Comparison of ENCODE assay signal across 9 cellular contexts in genomic region chr12:54759751-54760150, GRCh38.
DNase-seq lines count a peak whose midpoint lies in the region; ATAC-seq, FAIRE-seq and TF ChIP-seq lines count a peak whose summit lies in the region.
"Had no signal": no experiment of that assay in that cellular context is flagged by ENCODE, and none has a peak within 500 bp of the region (broad histone marks: within the 10 kb centered on the region; RNA-seq: fewer than 3 reads in every experiment).

No MANE protein-coding gene starts in this region.

- no peak overlapping the region for H3K9ac ChIP-seq in SK-N-SH
- H3K9ac ChIP-seq: BLaER1 treated with 17β-estradiol and CSF1 and Interleukin-3, amounts not matched to agents 10 nM and 100 nM had no signal

- no peak for TF ChIP-seq EP300 in SK-N-SH (IDR thresholded peaks at IDR 0.05; ENCODE audit: borderline replicate concordance in 1 of 2, low read depth in 1 of 2, low read length in 1 of 2)

- H3K4me2 ChIP-seq in SK-N-SH = no peak overlapping the region
- H3K4me2 ChIP-seq: BLaER1 treated with 17β-estradiol and CSF1 and Interleukin-3, amounts not matched to agents 10 nM and 100 nM had no signal

- no peaks in the 10 kb centered on the region for H3K79me2 ChIP-seq in SK-N-SH (ENCODE audit: insufficient read depth)

- peak; percentile 22; the same call in 1 of the 2 replicates for TF ChIP-seq CTCF in SK-N-SH (IDR thresholded peaks at IDR 0.05)

- no peaks in the 10 kb centered on the region for H4K20me1 ChIP-seq in SK-N-SH (ENCODE audit: insufficient read depth)
- H4K20me1 ChIP-seq: BLaER1 treated with 17β-estradiol and CSF1 and Interleukin-3, amounts not matched to agents 10 nM and 100 nM had no signal

- peak overlapping the region in 1 of 2 experiments; percentile 43; a peak in 1 of 4 replicates for H3K4me3 ChIP-seq in SK-N-SH (ENCODE audit: low read depth in 2 of 2, low read length in 1 of 2)
- H3K4me3 ChIP-seq: BLaER1 treated with 17β-estradiol and CSF1 and Interleukin-3, amounts not matched to agents 10 nM and 100 nM had no signal

- peak; percentile 45 for TF ChIP-seq RAD21 in SK-N-SH (IDR thresholded peaks at IDR 0.05; ENCODE audit: low read length)

- H2AFZ ChIP-seq in SK-N-SH (ENCODE audit: low read depth) = no peak overlapping the region

- H3F3A ChIP-seq in SK-N-SH (replicated peaks; ENCODE audit: insufficient read depth) = no peaks in the 10 kb centered on the region

- WGBS in SK-N-SH (ENCODE audit: low lambda C conversion rate) = 0% methylated on average over 1 of the region's 1 CpG

- no peak for FAIRE-seq in HTR-8/SVneo (lab: Jason Lieb, UNC)

- peak; percentile 9 for DNase-seq in NCI-H2196 (lab: John Stamatoyannopoulos, UW; ENCODE audit: unreplicated experiment)
- DNase-seq in NCI-H2196 treated with DMSO at 0.1 percent for 48 hours (lab: John Stamatoyannopoulos, UW; ENCODE audit: unreplicated experiment) = no peak
- peak; percentile 10 for DNase-seq in HTR-8/SVneo (ENCODE audit: insufficient read length, low spot score)
- no peak for DNase-seq in SK-N-SH
- DNase-seq in kidney tubule cell (ENCODE audit: low spot score) = peak; percentile 23
- DNase-seq in activated CD4-positive, CD25-positive, alpha-beta regulatory T cell treated with anti-CD3 and anti-CD28 coated beads, Interleukin-2, amount 50 U/mL, for 72 hours = no peak
- no peak for DNase-seq in activated effector memory CD4-positive, alpha-beta T cell treated with anti-CD3 and anti-CD28 coated beads, Interleukin-2, amount 50 U/mL, for 16 hours

- no peaks in the 10 kb centered on the region for H3K9me3 ChIP-seq in SK-N-SH

- no peak overlapping the region for H3K27ac ChIP-seq in SK-N-SH (ENCODE audit: low read depth in 2 of 2, low read length in 1 of 2)
- H3K27ac ChIP-seq: BLaER1 treated with 17β-estradiol and CSF1 and Interleukin-3, amounts not matched to agents 10 nM and 100 nM had no signal

- no peaks in the 10 kb centered on the region for H3K36me3 ChIP-seq in SK-N-SH (replicated peaks in 1 of 2; ENCODE audit: control insufficient read depth in 1 of 2, insufficient read depth in 2 of 2, low read length in 1 of 2)
- H3K36me3 ChIP-seq: BLaER1 treated with 17β-estradiol and CSF1 and Interleukin-3, amounts not matched to agents 10 nM and 100 nM had no signal

- H3K4me1 ChIP-seq in SK-N-SH (ENCODE audit: control insufficient read depth in 1 of 2, insufficient read depth in 2 of 2, low read depth in 1 of 2, low read length in 1 of 2) = no peaks in the 10 kb centered on the region
- H3K4me1 ChIP-seq: BLaER1 treated with 17β-estradiol and CSF1 and Interleukin-3, amounts not matched to agents 10 nM and 100 nM had no signal

- no peak for ATAC-seq in GM19023 (IDR thresholded peaks at IDR 0.05; ENCODE audit: unreplicated experiment)

- POLR2A ChIA-PET in SK-N-SH (lab: Yijun Ruan, JAX) = no interaction called here

- CTCF ChIA-PET in SK-N-SH (lab: Yijun Ruan, JAX) = interaction anchor here (1.0 to 1.2 kb wide), 3 partner anchors 10 to 198 kb away, joined by 3 to 4 read pairs (median 4); no protein-coding TSS in a partner anchor

- H3K27me3 ChIP-seq in SK-N-SH (ENCODE audit: insufficient read depth) = no peaks in the 10 kb centered on the region
- H3K27me3 ChIP-seq: BLaER1 treated with 17β-estradiol and CSF1 and Interleukin-3, amounts not matched to agents 10 nM and 100 nM had no signal

- H3K9me2 ChIP-seq in SK-N-SH = no peaks in the 10 kb centered on the region

TF ChIP-seq in SK-N-SH, 30 proteins besides CTCF, POLR2A, EP300 and RAD21:
- TF ChIP-seq IRF3 (IDR thresholded peaks at IDR 0.05; ENCODE audit: low read depth, low read length) = no peak
- TF ChIP-seq SMC3 (IDR thresholded peaks at IDR 0.05; ENCODE audit: low read depth, low read length) = peak; percentile 16; the same call in 1 of the 2 replicates

Comparison
In these comparisons a context has a peak if more than half of its experiments do, and no peak if none do; other contexts are left out.
1. DNase-seq: peak in NCI-H2196 (single experiment), HTR-8/SVneo (single experiment) and kidney tubule cell (single experiment); none in NCI-H2196 treated with DMSO at 0.1 percent for 48 hours (single experiment), SK-N-SH (single experiment), activated CD4-positive, CD25-positive, alpha-beta regulatory T cell treated with anti-CD3 and anti-CD28 coated beads, Interleukin-2, amount 50 U/mL, for 72 hours (single experiment) and activated effector memory CD4-positive, alpha-beta T cell treated with anti-CD3 and anti-CD28 coated beads, Interleukin-2, amount 50 U/mL, for 16 hours (single experiment).